Comparison of ENCODE assay signal across 14 cellular contexts in the genomic region with DNA sequence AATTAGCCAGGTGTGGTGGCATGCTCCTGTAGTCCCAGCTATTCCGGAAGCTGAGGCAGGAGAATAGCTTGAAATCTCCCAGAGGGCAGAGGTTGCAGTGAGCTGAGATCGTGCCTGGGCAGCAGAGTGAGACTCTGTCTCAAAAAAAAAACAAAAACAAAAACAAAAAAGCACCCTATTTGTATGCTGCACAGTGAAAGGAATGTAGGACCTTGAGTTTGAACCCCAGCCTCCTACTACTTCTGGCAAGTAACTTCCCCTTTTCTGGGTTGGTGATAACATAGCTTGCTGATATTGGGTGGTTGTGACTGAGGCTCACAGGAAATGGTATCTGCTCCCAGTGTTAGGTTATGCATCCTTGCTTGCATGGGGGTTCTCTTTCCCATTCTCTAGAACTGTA.
A peak's percentile ranks its signal among the peaks of the same experiment; 100 is the strongest.
DNase-seq lines count a peak whose midpoint lies in the region; ATAC-seq, FAIRE-seq and TF ChIP-seq lines count a peak whose summit lies in the region.
"Had no signal": no experiment of that assay in that cellular context is flagged by ENCODE, and none has a peak within 500 bp of the region (broad histone marks: within the 10 kb centered on the region; RNA-seq: fewer than 3 reads in every experiment).

No MANE protein-coding gene starts in this region.

- no peak overlapping the region for H3K4me3 ChIP-seq in GM12864 (ENCODE audit: low read depth, low read length)
- H3K4me3 ChIP-seq: BLaER1 treated with 17β-estradiol and CSF1 and Interleukin-3, amounts not matched to agents 10 nM and 100 nM had no signal

- peak; percentile 77 for ATAC-seq in HG03175 (IDR thresholded peaks at IDR 0.05; ENCODE audit: unreplicated experiment)
- ATAC-seq: PC-3 had no signal

- DNase-seq in GM12864 (ENCODE audit: low read depth) (peak; percentile 13), GM20000 (ENCODE audit: low spot score) (peak; percentile 22), RPMI8226 (peak; percentile 35), GM19239 (ENCODE audit: insufficient read length, low spot score) (no peak), glomerular visceral epithelial cell (ENCODE audit: extremely low spot score) (no peak)
- DNase-seq in activated CD4-positive, alpha-beta T cell treated with anti-CD3 and anti-CD28 coated beads for 48 hours: no peak
- DNase-seq in activated CD4-positive, alpha-beta T cell treated with anti-CD3 and anti-CD28 coated beads, Interleukin-2, amount 50 U/mL, for 4 hours: no peak
- DNase-seq: HCEC 1CT, KG1, NCI-H2029, NCI-H524, PC-3 had no signal

- TF ChIP-seq CTCF in GM12864 (IDR thresholded peaks at IDR 0.05; ENCODE audit: low read depth, low read length, missing control alignments) (no peak), GM20000 (IDR thresholded peaks at IDR 0.05; ENCODE audit: extremely low read depth, missing control alignments) (no peak)

- FAIRE-seq in GM19239 (lab: Jason Lieb, UNC): no peak

Comparison
In these comparisons a context has a peak if more than half of its experiments do, and no peak if none do; other contexts are left out.
1. DNase-seq: peak in GM12864 (single experiment), GM20000 (single experiment) and RPMI8226 (single experiment); none in activated CD4-positive, alpha-beta T cell treated with anti-CD3 and anti-CD28 coated beads for 48 hours (single experiment), activated CD4-positive, alpha-beta T cell treated with anti-CD3 and anti-CD28 coated beads, Interleukin-2, amount 50 U/mL, for 4 hours (0 of 2), GM19239 (single experiment) and glomerular visceral epithelial cell (single experiment).